Comparison of ENCODE assay signal across 1 cellular context in genomic region chr1:218376722-218377121, GRCh38.
TF ChIP-seq lines count a peak whose summit lies in the region.

No MANE protein-coding gene starts in this region.

TF ChIP-seq in SK-N-SH treated with all-trans-retinoic acid at 6 μM for 48 hours, 23 proteins besides CTCF, POLR2A, EP300 and RAD21 (continued from another document):
- no peak for TF ChIP-seq PATZ1 (CRISPR knock-in tag; IDR thresholded peaks at IDR 0.05; ENCODE audit: borderline replicate concordance)
